In the genomic region with DNA sequence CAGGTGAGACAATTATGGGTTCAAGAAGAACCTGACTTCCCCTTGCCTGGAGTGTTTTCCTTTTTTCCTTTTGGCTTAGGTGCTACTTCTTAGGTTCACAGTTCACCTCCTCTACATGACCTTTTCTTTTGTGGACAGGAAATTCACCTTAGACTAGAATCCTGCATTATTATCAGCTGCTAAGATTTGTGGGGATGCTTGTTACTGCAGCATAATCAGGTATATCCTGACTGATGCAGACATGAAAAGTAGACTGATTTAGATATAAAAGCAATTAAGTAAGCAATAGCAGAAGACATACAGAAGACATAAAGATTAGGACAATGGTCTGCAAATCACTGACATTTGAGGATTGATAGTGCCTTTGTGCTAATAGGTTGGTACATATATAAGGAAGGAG, we compare ENCODE assay signal across 7 cellular contexts.
"Had no signal": no experiment of that assay in that cellular context is flagged by ENCODE, and none has a peak within 500 bp of the region (broad histone marks: within the 10 kb centered on the region; RNA-seq: fewer than 3 reads in every experiment).

No MANE protein-coding gene starts in this region.

- FAIRE-seq: HTR-8/SVneo had no signal

- H3K27ac ChIP-seq: HL-60, KMS-11 had no signal

- H3K9ac ChIP-seq: KMS-11 had no signal

- DNase-seq: IMR-90, Karpas-422, KBM-7, KG1 had no signal

- H3K4me2 ChIP-seq: KMS-11 had no signal
